2 cellular contexts compared by ENCODE assay signal in the genomic region with DNA sequence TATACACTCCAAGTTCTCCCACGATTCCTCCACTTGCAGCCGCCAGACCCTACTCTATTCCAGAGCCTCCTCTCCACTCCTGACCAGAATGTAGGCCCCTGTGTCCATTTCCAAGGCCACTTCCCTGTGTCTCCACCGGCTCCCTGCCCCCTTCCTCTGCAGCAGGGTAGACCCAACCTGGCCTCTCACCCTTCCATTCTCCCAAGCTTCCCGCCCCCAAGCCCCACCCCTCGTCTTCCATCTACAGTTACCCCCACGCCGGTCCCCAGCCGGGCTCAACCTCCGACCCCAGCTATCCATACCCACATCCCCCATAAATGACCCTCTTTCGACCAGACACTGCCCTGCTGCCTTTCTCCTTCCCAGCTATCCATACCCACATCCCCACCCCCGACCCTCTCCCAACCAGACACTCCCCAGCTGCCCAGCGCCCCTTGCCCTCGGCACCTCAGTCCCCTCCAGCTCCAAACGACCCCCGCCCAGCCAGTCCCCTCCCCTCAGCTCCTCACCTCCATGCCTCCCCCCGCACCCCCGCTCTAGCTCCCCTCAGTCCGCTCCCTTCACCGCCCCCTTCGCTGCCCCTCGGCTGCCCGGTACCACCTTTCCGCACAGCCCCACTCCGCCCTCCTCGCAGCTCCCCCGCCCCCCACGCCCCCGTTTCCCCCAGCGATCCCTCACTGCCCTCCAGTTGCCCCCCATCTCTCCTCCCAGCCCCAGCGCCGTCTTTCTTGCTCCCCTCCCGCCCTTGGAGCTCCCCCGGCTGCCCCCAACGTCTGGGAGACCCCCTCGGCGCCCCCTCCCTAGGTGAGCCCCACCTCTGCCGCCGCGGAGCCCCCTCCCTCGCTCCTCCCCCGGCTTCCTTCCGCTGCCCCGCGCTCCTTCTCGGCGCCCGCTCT.
TF ChIP-seq lines count a peak whose summit lies in the region.

No MANE protein-coding gene starts in this region.

TF ChIP-seq in SK-N-SH treated with all-trans-retinoic acid at 6 μM for 48 hours, 23 proteins besides CTCF, POLR2A, EP300 and RAD21 (continued from another document):
- TF ChIP-seq, protein P1, sequence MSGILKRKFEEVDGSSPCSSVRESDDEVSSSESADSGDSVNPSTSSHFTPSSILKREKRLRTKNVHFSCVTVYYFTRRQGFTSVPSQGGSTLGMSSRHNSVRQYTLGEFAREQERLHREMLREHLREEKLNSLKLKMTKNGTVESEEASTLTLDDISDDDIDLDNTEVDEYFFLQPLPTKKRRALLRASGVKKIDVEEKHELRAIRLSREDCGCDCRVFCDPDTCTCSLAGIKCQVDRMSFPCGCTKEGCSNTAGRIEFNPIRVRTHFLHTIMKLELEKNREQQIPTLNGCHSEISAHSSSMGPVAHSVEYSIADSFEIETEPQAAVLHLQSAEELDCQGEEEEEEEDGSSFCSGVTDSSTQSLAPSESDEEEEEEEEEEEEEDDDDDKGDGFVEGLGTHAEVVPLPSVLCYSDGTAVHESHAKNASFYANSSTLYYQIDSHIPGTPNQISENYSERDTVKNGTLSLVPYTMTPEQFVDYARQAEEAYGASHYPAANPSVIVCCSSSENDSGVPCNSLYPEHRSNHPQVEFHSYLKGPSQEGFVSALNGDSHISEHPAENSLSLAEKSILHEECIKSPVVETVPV (CRISPR knock-in tag; IDR thresholded peaks at IDR 0.05): no peak

TF ChIP-seq in WTC11, 78 proteins besides CTCF, POLR2A, EP300 and RAD21 (continued from another document):
- TF ChIP-seq, protein P2, sequence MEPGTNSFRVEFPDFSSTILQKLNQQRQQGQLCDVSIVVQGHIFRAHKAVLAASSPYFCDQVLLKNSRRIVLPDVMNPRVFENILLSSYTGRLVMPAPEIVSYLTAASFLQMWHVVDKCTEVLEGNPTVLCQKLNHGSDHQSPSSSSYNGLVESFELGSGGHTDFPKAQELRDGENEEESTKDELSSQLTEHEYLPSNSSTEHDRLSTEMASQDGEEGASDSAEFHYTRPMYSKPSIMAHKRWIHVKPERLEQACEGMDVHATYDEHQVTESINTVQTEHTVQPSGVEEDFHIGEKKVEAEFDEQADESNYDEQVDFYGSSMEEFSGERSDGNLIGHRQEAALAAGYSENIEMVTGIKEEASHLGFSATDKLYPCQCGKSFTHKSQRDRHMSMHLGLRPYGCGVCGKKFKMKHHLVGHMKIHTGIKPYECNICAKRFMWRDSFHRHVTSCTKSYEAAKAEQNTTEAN (CRISPR knock-in tag; IDR thresholded peaks at IDR 0.05): no peak
- TF ChIP-seq ZNF121 (CRISPR knock-in tag; IDR thresholded peaks at IDR 0.05) (no peak), MXD4 (CRISPR knock-in tag; IDR thresholded peaks at IDR 0.05; ENCODE audit: borderline replicate concordance) (no peak), OVOL2 (CRISPR knock-in tag; IDR thresholded peaks at IDR 0.05; ENCODE audit: borderline replicate concordance) (no peak)
